In genomic region chr9:94370266-94370665, GRCh38 we compare ENCODE assay signal across 4 cellular contexts. TPM values are rescaled to one million over a fixed set of nuclear protein-coding genes. Genes with fewer than 3 reads are reported as not detected.
"Had no signal": no experiment of that assay in that cellular context is flagged by ENCODE, and none has a peak within 500 bp of the region (broad histone marks: within the 10 kb centered on the region; RNA-seq: fewer than 3 reads in every experiment).

No MANE protein-coding gene starts in this region.

RNA-seq across cellular contexts. Expression of gene NUTM2F, which starts 41.8 kb away (rescaled TPM):
- total RNA-seq: HT-29, HT1080, IMR-90, K562 had no signal
